Comparison of ENCODE assay signal across 22 cellular contexts in the genomic region with DNA sequence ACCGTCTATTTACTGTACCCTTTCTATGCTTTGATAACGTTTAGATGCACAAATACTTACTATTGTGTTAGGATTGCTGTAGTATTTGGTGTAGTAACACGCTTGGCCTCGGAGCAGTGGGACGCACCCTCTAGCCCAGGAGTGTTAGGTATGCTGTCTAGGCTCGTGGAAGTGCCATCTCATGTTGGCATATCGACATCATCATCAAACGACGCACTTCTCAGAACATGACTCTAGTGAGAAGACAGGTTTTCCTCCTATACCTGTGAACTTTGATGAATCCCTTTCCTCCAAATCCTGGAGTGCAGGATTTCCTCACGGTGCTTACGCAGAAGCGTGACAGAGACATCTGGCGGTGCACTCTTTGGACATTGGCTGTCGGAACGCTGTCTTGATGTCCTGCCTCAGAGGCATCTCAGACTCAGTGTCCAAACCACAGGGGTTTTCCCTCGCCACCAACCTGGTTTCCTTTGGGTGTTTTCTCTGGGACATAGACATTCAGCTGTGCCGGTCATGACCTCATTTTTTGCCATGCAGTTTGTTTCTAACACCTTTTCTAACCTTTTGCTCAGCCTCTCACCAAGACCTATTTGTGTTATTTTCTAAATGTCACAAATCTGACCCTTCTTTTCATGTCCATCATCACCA. TPM values are rescaled to one million over a fixed set of nuclear protein-coding genes. Genes with fewer than 3 reads are reported as not detected.
A peak's percentile ranks its signal among the peaks of the same experiment; 100 is the strongest.
DNase-seq lines count a peak whose midpoint lies in the region; ATAC-seq and TF ChIP-seq lines count a peak whose summit lies in the region.
"Had no signal": no experiment of that assay in that cellular context is flagged by ENCODE, and none has a peak within 500 bp of the region (broad histone marks: within the 10 kb centered on the region; RNA-seq: fewer than 3 reads in every experiment).

No MANE protein-coding gene starts in this region.

- TF ChIP-seq CTCF in Caco-2 (IDR thresholded peaks at IDR 0.05; ENCODE audit: insufficient read depth in 1 of 2, low read depth in 1 of 2, low read length in 1 of 2, severe bottlenecking in 1 of 2, unreplicated experiment in 1 of 2) (no peak), natural killer cell (IDR thresholded peaks at IDR 0.05) (no peak)

- CTCF ChIA-PET in activated CD8-positive, alpha-beta memory T cell treated with anti-CD3 and anti-CD28 coated beads, Interleukin-2, amount 10 ng/mL, durations not matched to agents 7 days and 5 days (lab: Charles Lee): interaction anchor here (0.7 kb wide), 1 partner anchor 14 kb away, joined by 3 read pairs; no protein-coding TSS in a partner anchor
- CTCF ChIA-PET in Caco-2 (lab: Charles Lee): no interaction called here
- CTCF ChIA-PET in naive thymus-derived CD4-positive, alpha-beta T cell (lab: Charles Lee): interaction anchor here (0.6 kb wide), 1 partner anchor 107 kb away, joined by 4 read pairs; no protein-coding TSS in a partner anchor

- no peaks in the 10 kb centered on the region for H3K27me3 Mint-ChIP-seq in activated CD8-positive, alpha-beta memory T cell treated with anti-CD3 and anti-CD28 coated beads, Interleukin-2, amount 10 ng/mL, durations not matched to agents 7 days and 5 days
- no peaks in the 10 kb centered on the region for H3K27me3 Mint-ChIP-seq in Caco-2 (ENCODE audit: insufficient read depth, unreplicated experiment)
- H3K27me3 Mint-ChIP-seq in activated naive CD8-positive, alpha-beta T cell treated with anti-CD3 and anti-CD28 coated beads for 36 hours: no peaks in the 10 kb centered on the region
- H3K27me3 Mint-ChIP-seq in natural killer cell (ENCODE audit: low read depth in 2 of 2): no peaks in the 10 kb centered on the region
- H3K27me3 Mint-ChIP-seq in naive thymus-derived CD4-positive, alpha-beta T cell: no peaks in the 10 kb centered on the region

- no peak for DNase-seq in activated CD8-positive, alpha-beta memory T cell treated with anti-CD3 and anti-CD28 coated beads, Interleukin-2, amount 10 ng/mL, durations not matched to agents 7 days and 5 days
- no peak for DNase-seq in activated CD8-positive, alpha-beta memory T cell treated with anti-CD3 and anti-CD28 coated beads for 24 hours
- DNase-seq in Caco-2: no peak
- DNase-seq in activated naive CD8-positive, alpha-beta T cell treated with anti-CD3 and anti-CD28 coated beads for 36 hours: no peak
- DNase-seq in natural killer cell: no peak
- no peak for DNase-seq in KG1 (lab: John Stamatoyannopoulos, UW)
- no peak for DNase-seq in naive thymus-derived CD4-positive, alpha-beta T cell
- no peak for DNase-seq in effector CD8-positive, alpha-beta T cell (lab: John Stamatoyannopoulos, UW)
- DNase-seq: Calu3, DMS79, GOT3, NCI-H1092, NCI-H2107, NCI-H226, NCI-H526, OCI-M1, RPMI8226 had no signal

- no peak overlapping the region for H3K27ac ChIP-seq in naive thymus-derived CD4-positive, alpha-beta T cell (ENCODE audit: low read depth, low read length)
- H3K27ac ChIP-seq: A549, C4-2B, HL-60, KMS-11 had no signal

- H3K9me3 Mint-ChIP-seq in activated CD8-positive, alpha-beta memory T cell treated with anti-CD3 and anti-CD28 coated beads, Interleukin-2, amount 10 ng/mL, durations not matched to agents 7 days and 5 days (ENCODE audit: low read depth): no peaks in the 10 kb centered on the region
- H3K9me3 Mint-ChIP-seq in Caco-2 (ENCODE audit: unreplicated experiment) (no peaks in the 10 kb centered on the region), natural killer cell (no peaks in the 10 kb centered on the region)
- no peaks in the 10 kb centered on the region for H3K9me3 Mint-ChIP-seq in activated naive CD8-positive, alpha-beta T cell treated with anti-CD3 and anti-CD28 coated beads for 36 hours
- no peaks in the 10 kb centered on the region for H3K9me3 Mint-ChIP-seq in naive thymus-derived CD4-positive, alpha-beta T cell

- BruUV-seq in Caco-2 (replicated peaks; lab: Mats Ljungman, UMichigan): no TSS peak

- H3K36me3 ChIP-seq in Caco-2 (ENCODE audit: control insufficient read depth, insufficient read depth, low read length): peaks cover 1% of the 10 kb centered on the region
- peaks cover 18 to 83% (median 18%) of the 10 kb centered on the region in 3 experiments for H3K36me3 ChIP-seq in naive thymus-derived CD4-positive, alpha-beta T cell (ENCODE audit: control insufficient read depth in 2 of 3, insufficient read depth in 3 of 3, low read length in 3 of 3)

- H3K36me3 Mint-ChIP-seq in activated CD8-positive, alpha-beta memory T cell treated with anti-CD3 and anti-CD28 coated beads, Interleukin-2, amount 10 ng/mL, durations not matched to agents 7 days and 5 days: peaks cover 49% of the 10 kb centered on the region
- H3K36me3 Mint-ChIP-seq in Caco-2 (ENCODE audit: insufficient read depth, unreplicated experiment) (peaks cover 97% of the 10 kb centered on the region), natural killer cell (no peaks in the 10 kb centered on the region)
- peaks cover 34% of the 10 kb centered on the region for H3K36me3 Mint-ChIP-seq in activated naive CD8-positive, alpha-beta T cell treated with anti-CD3 and anti-CD28 coated beads for 36 hours
- H3K36me3 Mint-ChIP-seq in naive thymus-derived CD4-positive, alpha-beta T cell: peaks cover 6 to 40% (median 15%) of the 10 kb centered on the region in 5 donors

- H3K4me3 Mint-ChIP-seq in activated CD8-positive, alpha-beta memory T cell treated with anti-CD3 and anti-CD28 coated beads, Interleukin-2, amount 10 ng/mL, durations not matched to agents 7 days and 5 days: no peak overlapping the region
- H3K4me3 Mint-ChIP-seq in Caco-2 (ENCODE audit: unreplicated experiment) (no peak overlapping the region), natural killer cell (no peak overlapping the region)
- H3K4me3 Mint-ChIP-seq in activated naive CD8-positive, alpha-beta T cell treated with anti-CD3 and anti-CD28 coated beads for 36 hours: no peak overlapping the region
- H3K4me3 Mint-ChIP-seq in naive thymus-derived CD4-positive, alpha-beta T cell: no peak overlapping the region

- peak overlapping the region; percentile 1 for H3K27ac Mint-ChIP-seq in activated CD8-positive, alpha-beta memory T cell treated with anti-CD3 and anti-CD28 coated beads, Interleukin-2, amount 10 ng/mL, durations not matched to agents 7 days and 5 days
- H3K27ac Mint-ChIP-seq in Caco-2 (ENCODE audit: unreplicated experiment) (peak overlapping the region; percentile 48), natural killer cell (peak overlapping the region; percentile 26 to 38)
- peak overlapping the region; percentile 64 for H3K27ac Mint-ChIP-seq in activated naive CD8-positive, alpha-beta T cell treated with anti-CD3 and anti-CD28 coated beads for 36 hours
- H3K27ac Mint-ChIP-seq in naive thymus-derived CD4-positive, alpha-beta T cell: no peak overlapping the region

- H3K9me3 ChIP-seq in Caco-2: no peaks in the 10 kb centered on the region
- H3K9me3 ChIP-seq in naive thymus-derived CD4-positive, alpha-beta T cell (ENCODE audit: control insufficient read depth in 2 of 3, low read length in 3 of 3): no peaks in the 10 kb centered on the region
- H3K9me3 ChIP-seq: A549 had no signal

- H3K4me1 ChIP-seq in Caco-2: no peaks in the 10 kb centered on the region
- peaks cover 11 to 13% of the 10 kb centered on the region in 2 donors for H3K4me1 ChIP-seq in naive thymus-derived CD4-positive, alpha-beta T cell (ENCODE audit: control insufficient read depth in 2 of 2, insufficient read depth in 2 of 2, low read length in 2 of 2)

- POLR2A ChIA-PET in Caco-2 (lab: Charles Lee): interaction anchor here (1.0 kb wide), 1 partner anchor 37 kb away, joined by 3 read pairs; no protein-coding TSS in a partner anchor
- POLR2A ChIA-PET in naive thymus-derived CD4-positive, alpha-beta T cell (lab: Charles Lee): interaction anchor here (0.7 kb wide), 1 partner anchor 116 kb away, joined by 3 read pairs; no protein-coding TSS in a partner anchor

- H3K27me3 ChIP-seq in Caco-2 (replicated peaks; ENCODE audit: control insufficient read depth, insufficient read depth, low read length): no peaks in the 10 kb centered on the region
- H3K27me3 ChIP-seq in naive thymus-derived CD4-positive, alpha-beta T cell (ENCODE audit: control insufficient read depth in 2 of 2, insufficient read depth in 2 of 2, low read length in 2 of 2): no peaks in the 10 kb centered on the region

- intact Hi-C loops in Caco-2 (cut with micrococcal nuclease; ENCODE audit: unreplicated experiment) (no loop called here), natural killer cell (cut with micrococcal nuclease) (no loop called here)
- intact Hi-C loops in naive thymus-derived CD4-positive, alpha-beta T cell (cut with micrococcal nuclease): no loop called here

- H3K4me3 ChIP-seq in Caco-2 (ENCODE audit: low read depth, low read length): no peak overlapping the region
- no peak overlapping the region for H3K4me3 ChIP-seq in naive thymus-derived CD4-positive, alpha-beta T cell (ENCODE audit: low read length)
- H3K4me3 ChIP-seq: A549 had no signal

- no peak for ATAC-seq in activated CD8-positive, alpha-beta memory T cell treated with anti-CD3 and anti-CD28 coated beads, Interleukin-2, amount 10 ng/mL, durations not matched to agents 7 days and 5 days
- ATAC-seq in natural killer cell: peak in 1 of 3 donors; percentile 26
- no peak for ATAC-seq in naive thymus-derived CD4-positive, alpha-beta T cell
- ATAC-seq: A549 had no signal

- H3K4me1 Mint-ChIP-seq in activated CD8-positive, alpha-beta memory T cell treated with anti-CD3 and anti-CD28 coated beads, Interleukin-2, amount 10 ng/mL, durations not matched to agents 7 days and 5 days: peaks cover 41% of the 10 kb centered on the region
- peaks cover 7% of the 10 kb centered on the region for H3K4me1 Mint-ChIP-seq in Caco-2 (ENCODE audit: low read depth, unreplicated experiment)
- peaks cover 33% of the 10 kb centered on the region for H3K4me1 Mint-ChIP-seq in activated naive CD8-positive, alpha-beta T cell treated with anti-CD3 and anti-CD28 coated beads for 36 hours
- peaks cover 10 to 34% of the 10 kb centered on the region in 2 donors for H3K4me1 Mint-ChIP-seq in natural killer cell
- H3K4me1 Mint-ChIP-seq in naive thymus-derived CD4-positive, alpha-beta T cell: peaks cover 22 to 51% (median 35%) of the 10 kb centered on the region in 7 donors

RNA-seq across cellular contexts. Expression of a gene that starts 6.3 kb away (rescaled TPM):
- total RNA-seq in activated CD8-positive, alpha-beta memory T cell treated with anti-CD3 and anti-CD28 coated beads, Interleukin-2, amount 10 ng/mL, durations not matched to agents 7 days and 5 days: 100 to 1,000 TPM; 222 to 224 TPM
- total RNA-seq in Caco-2 (2022) (251 and 259 TPM in 2 replicates), natural killer cell (100 to 1,000 TPM; 244 to 312 (median 299) TPM)
- 100 to 1,000 TPM; 205 to 230 TPM for total RNA-seq in activated naive CD8-positive, alpha-beta T cell treated with anti-CD3 and anti-CD28 coated beads for 36 hours
- total RNA-seq in naive thymus-derived CD4-positive, alpha-beta T cell: 100 to 1,000 TPM; 243 to 837 (median 449) TPM
- 10 to 100 TPM; 48.0 to 63.1 TPM for polyA plus RNA-seq in naive thymus-derived CD4-positive, alpha-beta T cell

RNA-seq across cellular contexts. Expression of a gene that starts 19.0 kb away (rescaled TPM):
- not detected for total RNA-seq in activated CD8-positive, alpha-beta memory T cell treated with anti-CD3 and anti-CD28 coated beads, Interleukin-2, amount 10 ng/mL, durations not matched to agents 7 days and 5 days
- 1.1 and 1.2 TPM in 2 replicates for total RNA-seq in Caco-2 (2022)
- total RNA-seq in activated naive CD8-positive, alpha-beta T cell treated with anti-CD3 and anti-CD28 coated beads for 36 hours: not detected
- total RNA-seq in natural killer cell: not detected
- total RNA-seq in naive thymus-derived CD4-positive, alpha-beta T cell: not detected
- not detected for polyA plus RNA-seq in naive thymus-derived CD4-positive, alpha-beta T cell
- total RNA-seq: Calu3, MCF 10A had no signal
- polyA plus RNA-seq: A549 had no signal

RNA-seq across cellular contexts. Expression of a gene that starts 22.7 kb away (rescaled TPM):
- 1 to 10 TPM; 3.3 to 5.7 TPM for total RNA-seq in activated CD8-positive, alpha-beta memory T cell treated with anti-CD3 and anti-CD28 coated beads, Interleukin-2, amount 10 ng/mL, durations not matched to agents 7 days and 5 days
- total RNA-seq in Caco-2 (2022) (11.8 and 12.7 TPM in 2 replicates), natural killer cell (1 to 10 TPM; 6.2 to 8.8 (median 6.5) TPM)
- total RNA-seq in activated naive CD8-positive, alpha-beta T cell treated with anti-CD3 and anti-CD28 coated beads for 36 hours: 1 to 10 TPM; 2.2 to 2.5 TPM
- 10 to 100 TPM in 4 of 5 experiments, 1 to 10 TPM in 1; 3.7 to 21.7 (median 10.8) TPM for total RNA-seq in naive thymus-derived CD4-positive, alpha-beta T cell
- 1 to 10 TPM; 4.0 to 5.7 TPM for polyA plus RNA-seq in naive thymus-derived CD4-positive, alpha-beta T cell

RNA-seq across cellular contexts. Expression of a gene that starts 26.9 kb away (rescaled TPM):
- total RNA-seq in activated CD8-positive, alpha-beta memory T cell treated with anti-CD3 and anti-CD28 coated beads, Interleukin-2, amount 10 ng/mL, durations not matched to agents 7 days and 5 days: not detected
- 9.1 and 10.2 TPM in 2 replicates for total RNA-seq in Caco-2 (2022)
- total RNA-seq in activated naive CD8-positive, alpha-beta T cell treated with anti-CD3 and anti-CD28 coated beads for 36 hours: not detected
- total RNA-seq in natural killer cell: not detected
- total RNA-seq in naive thymus-derived CD4-positive, alpha-beta T cell: not detected
- polyA plus RNA-seq in naive thymus-derived CD4-positive, alpha-beta T cell: not detected

RNA-seq across cellular contexts. Expression of a gene that starts 27.4 kb away (rescaled TPM):
- total RNA-seq in activated CD8-positive, alpha-beta memory T cell treated with anti-CD3 and anti-CD28 coated beads, Interleukin-2, amount 10 ng/mL, durations not matched to agents 7 days and 5 days: 1 to 10 TPM; 1.6 to 1.8 TPM
- total RNA-seq in Caco-2 (2022) (1.7 and 2.1 TPM in 2 replicates), natural killer cell (1 to 10 TPM; 2.3 to 2.7 (median 2.7) TPM)
- 1 to 10 TPM; 1.0 to 1.3 TPM for total RNA-seq in activated naive CD8-positive, alpha-beta T cell treated with anti-CD3 and anti-CD28 coated beads for 36 hours
- 1 to 10 TPM; 1.3 to 2.8 (median 2.2) TPM for total RNA-seq in naive thymus-derived CD4-positive, alpha-beta T cell
- polyA plus RNA-seq in naive thymus-derived CD4-positive, alpha-beta T cell: 1 to 10 TPM; 4.3 to 4.8 TPM

Comparison
In these comparisons a context has a peak if more than half of its experiments do, and no peak if none do; other contexts are left out.
1. H3K27ac Mint-ChIP-seq: peak in activated CD8-positive, alpha-beta memory T cell treated with anti-CD3 and anti-CD28 coated beads, Interleukin-2, amount 10 ng/mL, durations not matched to agents 7 days and 5 days (single experiment), Caco-2 (single experiment), activated naive CD8-positive, alpha-beta T cell treated with anti-CD3 and anti-CD28 coated beads for 36 hours (single experiment) and natural killer cell (2 of 2); none in naive thymus-derived CD4-positive, alpha-beta T cell (0 of 9).